29 cellular contexts compared by ENCODE assay signal in genomic region chr3:39733804-39734203, GRCh38.
"Had no signal": no experiment of that assay in that cellular context is flagged by ENCODE, and none has a peak within 500 bp of the region (broad histone marks: within the 10 kb centered on the region; RNA-seq: fewer than 3 reads in every experiment).

No MANE protein-coding gene starts in this region.

- FAIRE-seq: urothelium cell line had no signal

- H3K4me3 ChIP-seq: stomach, suprapubic skin, testis, thoracic aorta, thyroid gland, tibial artery, tibial nerve, transverse colon, upper lobe of left lung, upper lobe of right lung, uterus, vagina had no signal

- ATAC-seq: stimulated activated effector memory CD8-positive, alpha-beta T cell treated with anti-CD3 and anti-CD28 coated beads, Interleukin-12 subunit alpha, Interleukin-12 subunit beta, amount 100 ng/mL, for 72 hours; stimulated activated memory B cell treated with anti-CD40 and anti-IgM and Interleukin-4, amounts not matched to agents 10 μg/mL and 1 μg/mL and 100 μg/mL, for 72 hours; stimulated activated naive B cell treated with anti-CD40 and anti-IgM and Interleukin-4, amounts not matched to agents 10 μg/mL and 1 μg/mL and 100 μg/mL, for 72 hours; stimulated activated naive CD8-positive, alpha-beta T cell treated with anti-CD3 and anti-CD28 coated beads, Interleukin-15, amount 100 ng/mL, for 72 hours; stimulated activated naive CD8-positive, alpha-beta T cell treated with anti-CD3 and anti-CD28 coated beads, Interleukin-15, Interleukin-2, amounts not matched to agents 100 U/mL and 50 U/mL, for 24 hours; upper lobe of right lung had no signal

- H3K4me3 Mint-ChIP-seq: stimulated activated effector memory CD8-positive, alpha-beta T cell treated with anti-CD3 and anti-CD28 coated beads, Interleukin-12 subunit alpha, Interleukin-12 subunit beta, amount 100 ng/mL, for 72 hours; stimulated activated memory B cell treated with anti-CD40 and anti-IgM and Interleukin-4, amounts not matched to agents 10 μg/mL and 1 μg/mL and 100 μg/mL, for 72 hours; stimulated activated naive B cell treated with anti-CD40 and anti-IgM and Interleukin-4, amounts not matched to agents 10 μg/mL and 1 μg/mL and 100 μg/mL, for 72 hours; stimulated activated naive CD8-positive, alpha-beta T cell treated with anti-CD3 and anti-CD28 coated beads, Interleukin-15, amount 100 ng/mL, for 72 hours; stimulated activated naive CD8-positive, alpha-beta T cell treated with anti-CD3 and anti-CD28 coated beads, Interleukin-15, Interleukin-2, amounts not matched to agents 100 ng/mL and 50 ng/mL, for 24 hours; type B pancreatic cell had no signal

- H3K4me1 Mint-ChIP-seq: stimulated activated effector memory CD8-positive, alpha-beta T cell treated with anti-CD3 and anti-CD28 coated beads, Interleukin-12 subunit alpha, Interleukin-12 subunit beta, amount 100 ng/mL, for 72 hours; stimulated activated memory B cell treated with anti-CD40 and anti-IgM and Interleukin-4, amounts not matched to agents 10 μg/mL and 1 μg/mL and 100 μg/mL, for 72 hours; stimulated activated naive B cell treated with anti-CD40 and anti-IgM and Interleukin-4, amounts not matched to agents 10 μg/mL and 1 μg/mL and 100 μg/mL, for 72 hours; stimulated activated naive CD8-positive, alpha-beta T cell treated with anti-CD3 and anti-CD28 coated beads, Interleukin-15, amount 100 ng/mL, for 72 hours had no signal

- H3K36me3 ChIP-seq: stomach, suprapubic skin, thoracic aorta, thyroid gland, tibial artery, tibial nerve, transverse colon, upper lobe of left lung, upper lobe of right lung, uterus, vagina had no signal

- DNase-seq: stimulated activated CD4-positive, alpha-beta T cell treated with anti-CD3 and anti-CD28 coated beads, Interleukin-2, amount 100 ng/mL, for 48 hours; stimulated activated CD4-positive, alpha-beta T cell treated with anti-CD3 and anti-CD28 coated beads, Interleukin-4, amount 100 ng/mL, for 1 hour; stimulated activated CD4-positive, alpha-beta T cell treated with anti-CD3 and anti-CD28 coated beads, Interleukin-4, amount 100 ng/mL, for 24 hours; stimulated activated CD4-positive, alpha-beta T cell treated with anti-CD3 and anti-CD28 coated beads, Interleukin-4, amount 100 ng/mL, for 4 hours; stimulated activated CD8-positive, alpha-beta memory T cell treated with anti-CD3 and anti-CD28 coated beads, Interleukin-4, amount 100 ng/mL, for 48 hours; stimulated activated naive B cell treated with anti-CD40 and anti-IgM and Interleukin-4, amounts not matched to agents 10 μg/mL and 1 μg/mL and 100 μg/mL, for 72 hours; stimulated activated naive CD4-positive, alpha-beta T cell; stimulated activated naive CD4-positive, alpha-beta T cell treated with Interleukin-2 at 50 U/mL for 16 hours; stimulated activated naive CD8-positive, alpha-beta T cell treated with anti-CD3 and anti-CD28 coated beads, Interleukin-15, amount 100 ng/mL, for 72 hours; stimulated activated naive CD8-positive, alpha-beta T cell treated with anti-CD3 and anti-CD28 coated beads, Interleukin-15, Interleukin-2, amounts not matched to agents 100 U/mL and 50 U/mL, for 24 hours; stomach; substantia nigra; testis; thyroid gland; tibial artery; transverse colon; trophoblast cell; upper lobe of left lung; upper lobe of right lung; uterus had no signal

- H3K27me3 ChIP-seq: stomach, suprapubic skin, testis, thyroid gland, tibial artery, tibial nerve, transverse colon, upper lobe of left lung, upper lobe of right lung, uterus, vagina had no signal

- H3K36me3 Mint-ChIP-seq: stimulated activated effector memory CD8-positive, alpha-beta T cell treated with anti-CD3 and anti-CD28 coated beads, Interleukin-12 subunit alpha, Interleukin-12 subunit beta, amount 100 ng/mL, for 72 hours; stimulated activated memory B cell treated with anti-CD40 and anti-IgM and Interleukin-4, amounts not matched to agents 10 μg/mL and 1 μg/mL and 100 μg/mL, for 72 hours; stimulated activated naive B cell treated with anti-CD40 and anti-IgM and Interleukin-4, amounts not matched to agents 10 μg/mL and 1 μg/mL and 100 μg/mL, for 72 hours; type B pancreatic cell had no signal

- H3K27ac Mint-ChIP-seq: stimulated activated effector memory CD8-positive, alpha-beta T cell treated with anti-CD3 and anti-CD28 coated beads, Interleukin-12 subunit alpha, Interleukin-12 subunit beta, amount 100 ng/mL, for 72 hours; stimulated activated memory B cell treated with anti-CD40 and anti-IgM and Interleukin-4, amounts not matched to agents 10 μg/mL and 1 μg/mL and 100 μg/mL, for 72 hours; stimulated activated naive B cell treated with anti-CD40 and anti-IgM and Interleukin-4, amounts not matched to agents 10 μg/mL and 1 μg/mL and 100 μg/mL, for 72 hours; stimulated activated naive CD8-positive, alpha-beta T cell treated with anti-CD3 and anti-CD28 coated beads, Interleukin-15, amount 100 ng/mL, for 72 hours; stimulated activated naive CD8-positive, alpha-beta T cell treated with anti-CD3 and anti-CD28 coated beads, Interleukin-15, Interleukin-2, amounts not matched to agents 100 ng/mL and 50 ng/mL, for 24 hours; type B pancreatic cell had no signal

- H3K27ac ChIP-seq: stomach, suprapubic skin, testis, thoracic aorta, thyroid gland, tibial artery, tibial nerve, transverse colon, upper lobe of left lung, upper lobe of right lung, uterus, vagina had no signal

- H3K27me3 Mint-ChIP-seq: stimulated activated memory B cell treated with anti-CD40 and anti-IgM and Interleukin-4, amounts not matched to agents 10 μg/mL and 1 μg/mL and 100 μg/mL, for 72 hours; stimulated activated naive CD8-positive, alpha-beta T cell treated with anti-CD3 and anti-CD28 coated beads, Interleukin-15, amount 100 ng/mL, for 72 hours; stimulated activated naive CD8-positive, alpha-beta T cell treated with anti-CD3 and anti-CD28 coated beads, Interleukin-15, Interleukin-2, amounts not matched to agents 100 ng/mL and 50 ng/mL, for 24 hours had no signal

- H3K9me3 ChIP-seq: stomach, suprapubic skin, testis, thoracic aorta, thyroid gland, tibial artery, tibial nerve, transverse colon, upper lobe of left lung, upper lobe of right lung, uterus, vagina had no signal

- H3K9me3 Mint-ChIP-seq: stimulated activated effector memory CD8-positive, alpha-beta T cell treated with anti-CD3 and anti-CD28 coated beads, Interleukin-12 subunit alpha, Interleukin-12 subunit beta, amount 100 ng/mL, for 72 hours; stimulated activated naive CD8-positive, alpha-beta T cell treated with anti-CD3 and anti-CD28 coated beads, Interleukin-15, amount 100 ng/mL, for 72 hours; stimulated activated naive CD8-positive, alpha-beta T cell treated with anti-CD3 and anti-CD28 coated beads, Interleukin-15, Interleukin-2, amounts not matched to agents 100 ng/mL and 50 ng/mL, for 24 hours; type B pancreatic cell had no signal

- H3K4me1 ChIP-seq: stomach, suprapubic skin, testis, thyroid gland, tibial artery, tibial nerve, transverse colon, upper lobe of left lung, upper lobe of right lung, uterus, vagina had no signal
